In the genomic region with DNA sequence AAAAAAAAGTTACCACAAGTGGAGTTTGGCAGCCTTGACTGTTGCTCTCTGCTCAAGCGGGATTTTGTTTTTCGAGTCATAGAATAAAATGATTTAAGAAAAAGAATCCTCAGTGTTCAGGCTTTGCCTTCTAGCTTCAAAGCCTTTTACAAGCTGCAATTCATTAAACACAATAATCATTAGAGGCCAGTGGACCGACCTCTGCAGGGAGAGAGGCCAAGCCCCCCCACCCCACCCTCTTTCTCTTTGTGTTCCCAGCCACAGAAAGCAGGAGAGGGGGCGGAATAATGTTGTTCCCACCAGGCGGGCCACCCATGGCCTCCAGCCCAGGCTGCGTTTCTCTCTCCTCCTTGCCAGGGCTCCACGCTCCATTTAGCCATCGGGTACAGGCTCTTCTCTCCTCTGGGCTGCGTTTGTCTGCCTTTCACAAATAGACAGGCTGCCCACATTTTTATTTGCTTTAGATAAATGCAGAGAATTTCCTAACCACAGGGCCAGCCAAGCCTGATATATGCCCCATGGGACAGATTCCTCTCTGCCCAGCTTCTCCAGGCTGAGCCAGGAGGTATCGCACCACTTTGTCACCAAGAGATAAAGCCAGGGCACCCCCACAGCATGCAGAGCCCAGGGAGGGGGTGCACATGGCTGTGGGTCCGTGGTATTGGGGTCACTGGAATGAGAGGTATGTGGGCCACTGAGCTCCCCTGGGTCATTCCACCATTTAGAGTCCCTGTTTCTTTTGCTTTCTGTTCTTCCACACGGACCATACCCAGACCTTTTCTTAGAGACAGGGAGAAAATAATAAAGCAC, we compare ENCODE assay signal across 11 cellular contexts.
DNase-seq lines count a peak whose midpoint lies in the region; TF ChIP-seq lines count a peak whose summit lies in the region.
"Had no signal": no experiment of that assay in that cellular context is flagged by ENCODE, and none has a peak within 500 bp of the region (broad histone marks: within the 10 kb centered on the region; RNA-seq: fewer than 3 reads in every experiment).

No MANE protein-coding gene starts in this region.

- DNase-seq in A673 (ENCODE audit: low spot score) (peak; percentile 77), NCI-H187 treated with DMSO at 0.1 percent for 48 hours (lab: John Stamatoyannopoulos, UW) (peak; percentile 94), coronary artery (ENCODE audit: low spot score) (peak; percentile 80), myocyte (ENCODE audit: low read depth) (peak; percentile 35), 8988T (no peak), NCI-H1048 (lab: John Stamatoyannopoulos, UW) (no peak)
- no peak for DNase-seq in activated effector memory CD4-positive, alpha-beta T cell treated with anti-CD3 and anti-CD28 coated beads, Interleukin-2, amount 50 U/mL, for 16 hours
- DNase-seq in stimulated activated CD4-positive, alpha-beta T cell treated with anti-CD3 and anti-CD28 coated beads, Interleukin-15, amount 100 ng/mL, for 24 hours: no peak
- DNase-seq: activated naive CD8-positive, alpha-beta T cell treated with anti-CD3 and anti-CD28 coated beads, Interleukin-2, amount 10 ng/mL, durations not matched to agents 7 days and 5 days had no signal

- CTCF ChIA-PET in A673 (lab: Charles Lee): interaction anchor here (0.7 kb wide), 1 partner anchor 247 kb away, joined by 3 read pairs; no protein-coding TSS in a partner anchor

- POLR2A ChIA-PET in A673 (lab: Charles Lee; ENCODE audit: low non-redundant PET): no interaction called here

- no peaks in the 10 kb centered on the region for H3K9me3 ChIP-seq in A673 (ENCODE audit: low read depth, low read length, poor library complexity, severe bottlenecking)
- H3K9me3 ChIP-seq: upper lobe of left lung had no signal

- H3K4me3 ChIP-seq in A673 (ENCODE audit: low read depth, low read length, poor library complexity, severe bottlenecking) (peak overlapping the region; percentile 14), coronary artery (peak overlapping the region; percentile 62)
- H3K4me3 ChIP-seq: PC-9, upper lobe of left lung had no signal

- TF ChIP-seq CTCF in A673 (conservative IDR thresholded peaks at IDR 0.05; ENCODE audit: low read depth, low read length) (no peak), coronary artery (IDR thresholded peaks at IDR 0.05) (no peak)

- intact Hi-C loops in A673 (cut with micrococcal nuclease; ENCODE audit: unreplicated experiment): no loop called here

- peaks cover 37% of the 10 kb centered on the region for H3K4me1 ChIP-seq in A673 (ENCODE audit: insufficient read depth, low read length, poor library complexity, severe bottlenecking)

- no TSS peak for BruUV-seq in A673 (replicated peaks; lab: Mats Ljungman, UMichigan)

- no peaks in the 10 kb centered on the region for H3K36me3 ChIP-seq in A673 (ENCODE audit: insufficient read depth, low read length, poor library complexity, severe bottlenecking)
- H3K36me3 ChIP-seq: upper lobe of left lung had no signal

- H3K27ac ChIP-seq in A673 (ENCODE audit: low read depth, low read length, poor library complexity, severe bottlenecking) (peak overlapping the region; percentile 72), coronary artery (peak overlapping the region; percentile 81 to 87)
- H3K27ac ChIP-seq: PC-9 had no signal

- H3K27me3 ChIP-seq in A673 (replicated peaks; ENCODE audit: insufficient read depth, low read depth, low read length, poor library complexity): no peaks in the 10 kb centered on the region
- H3K27me3 ChIP-seq: upper lobe of left lung had no signal

Comparison
In these comparisons a context has a peak if more than half of its experiments do, and no peak if none do; other contexts are left out.
1. DNase-seq: peak in A673 (single experiment), NCI-H187 treated with DMSO at 0.1 percent for 48 hours (single experiment), coronary artery (single experiment) and myocyte (single experiment); none in 8988T (single experiment), activated effector memory CD4-positive, alpha-beta T cell treated with anti-CD3 and anti-CD28 coated beads, Interleukin-2, amount 50 U/mL, for 16 hours (single experiment), NCI-H1048 (single experiment) and stimulated activated CD4-positive, alpha-beta T cell treated with anti-CD3 and anti-CD28 coated beads, Interleukin-15, amount 100 ng/mL, for 24 hours (single experiment).